ENCODE assay signal across 24 cellular contexts in the genomic region with DNA sequence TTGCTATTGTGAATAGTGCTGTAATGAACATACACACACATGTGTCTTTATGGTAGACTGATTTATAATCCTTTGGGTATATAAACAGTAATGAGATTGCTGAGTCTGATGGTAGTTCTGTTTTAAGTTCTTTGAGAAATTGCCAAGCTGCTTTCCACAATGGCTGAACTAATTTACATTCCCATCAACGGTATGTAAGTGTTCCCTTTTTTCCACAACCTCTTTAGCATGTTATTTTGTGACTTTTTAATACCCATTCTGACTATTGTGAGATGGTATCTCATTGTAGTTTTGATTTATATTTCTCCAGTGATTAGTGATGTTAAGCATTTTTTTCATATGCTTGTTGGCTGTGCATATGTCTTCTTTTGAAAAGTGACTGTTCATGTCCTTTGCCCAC.
"Had no signal": no experiment of that assay in that cellular context is flagged by ENCODE, and none has a peak within 500 bp of the region (broad histone marks: within the 10 kb centered on the region; RNA-seq: fewer than 3 reads in every experiment).

No MANE protein-coding gene starts in this region.

- ATAC-seq: left lung; lower lobe of right lung; natural killer cell treated with Interleukin-12 subunit alpha and Interleukin-12 subunit beta and Interleukin-15 and Interleukin-18, amount 100 ng/mL, for 72 hours had no signal

- H3K4me3 ChIP-seq: colonic mucosa, left lung, lower lobe of right lung, neural progenitor cell, ovary, right atrium auricular region, suprapubic skin, tibial artery, upper lobe of left lung, uterus had no signal

- H3K4me1 ChIP-seq: colonic mucosa, neural progenitor cell had no signal

- H3K9ac ChIP-seq: neural progenitor cell had no signal

- DNase-seq: colonic mucosa; dermis blood vessel endothelial cell; endodermal cell; erythroblast; foreskin melanocyte; head of caudate nucleus; hypothalamus; islet precursor cell; left lung; lower lobe of right lung; nucleus accumbens; ovary; small intestine; stimulated activated CD4-positive, alpha-beta T cell treated with anti-CD3 and anti-CD28 coated beads, Interleukin-12 subunit alpha, Interleukin-12 subunit beta, amount 100 ng/mL, for 4 hours; stimulated activated naive CD8-positive, alpha-beta T cell treated with anti-CD3 and anti-CD28 coated beads, Interleukin-15, Interleukin-2, amounts not matched to agents 100 U/mL and 50 U/mL, for 24 hours; tibial artery; upper lobe of left lung; uterus had no signal

- H3K9me3 Mint-ChIP-seq: endodermal cell, neural progenitor cell had no signal

- H3K4me1 Mint-ChIP-seq: neural progenitor cell had no signal

- H3K27ac ChIP-seq: colonic mucosa, left lung, lower lobe of right lung, neural progenitor cell, ovary, suprapubic skin, upper lobe of left lung had no signal

- H3K9me3 ChIP-seq: colonic mucosa, left lung, lower lobe of right lung, ovary, right atrium auricular region, suprapubic skin, tibial artery, upper lobe of left lung, uterus had no signal

- H3K36me3 Mint-ChIP-seq: neural progenitor cell had no signal

- H2AFZ ChIP-seq: neural progenitor cell had no signal

- H3K4me2 ChIP-seq: neural progenitor cell had no signal

- H3K27me3 ChIP-seq: colonic mucosa, left lung, neural progenitor cell, ovary, right atrium auricular region, suprapubic skin, tibial artery, upper lobe of left lung, uterus had no signal

- H3K4me3 Mint-ChIP-seq: endodermal cell; memory B cell; mesothelial cell of epicardium; natural killer cell treated with Interleukin-12 subunit alpha and Interleukin-12 subunit beta and Interleukin-15 and Interleukin-18, amount 100 ng/mL, for 72 hours; neural progenitor cell had no signal

- H3K36me3 ChIP-seq: colonic mucosa, lower lobe of right lung, neural progenitor cell, ovary, right atrium auricular region, suprapubic skin, upper lobe of left lung, uterus had no signal

- H3K27ac Mint-ChIP-seq: endodermal cell; natural killer cell treated with Interleukin-12 subunit alpha and Interleukin-12 subunit beta and Interleukin-15 and Interleukin-18, amount 100 ng/mL, for 72 hours; neural progenitor cell had no signal
